Comparison of ENCODE assay signal across 1 cellular context in the genomic region with DNA sequence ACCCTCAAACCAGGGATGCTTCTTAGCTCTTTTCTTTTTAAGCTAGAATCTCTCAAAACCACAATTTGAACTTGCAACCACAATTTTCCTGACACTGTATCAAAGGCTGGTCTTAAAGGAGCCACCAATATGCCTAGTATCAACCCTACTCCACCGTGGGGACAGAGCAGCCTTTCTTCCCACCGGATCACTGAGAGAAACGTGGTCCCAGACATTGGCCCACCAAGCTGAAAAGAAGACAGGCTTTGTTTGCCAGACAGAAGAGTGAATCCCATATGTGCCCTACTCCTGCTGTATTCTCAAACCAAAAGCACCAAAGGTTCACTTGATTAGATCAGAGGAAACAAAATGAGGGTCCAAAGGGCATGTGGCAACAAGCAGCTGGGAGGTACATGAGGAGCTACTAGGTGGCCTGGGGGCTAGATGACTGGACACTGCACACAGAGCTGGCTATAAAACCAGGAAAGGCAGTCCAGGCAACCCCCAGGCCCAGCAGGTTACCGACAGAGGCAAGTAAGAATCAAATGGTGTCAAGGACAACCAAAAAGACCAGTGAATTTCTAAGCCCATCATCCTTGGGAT.
TF ChIP-seq lines count a peak whose summit lies in the region.

No MANE protein-coding gene starts in this region.

TF ChIP-seq in SK-N-SH treated with all-trans-retinoic acid at 6 μM for 48 hours, 23 proteins besides CTCF, POLR2A, EP300 and RAD21 (continued from another document):
- TF ChIP-seq, protein P1, sequence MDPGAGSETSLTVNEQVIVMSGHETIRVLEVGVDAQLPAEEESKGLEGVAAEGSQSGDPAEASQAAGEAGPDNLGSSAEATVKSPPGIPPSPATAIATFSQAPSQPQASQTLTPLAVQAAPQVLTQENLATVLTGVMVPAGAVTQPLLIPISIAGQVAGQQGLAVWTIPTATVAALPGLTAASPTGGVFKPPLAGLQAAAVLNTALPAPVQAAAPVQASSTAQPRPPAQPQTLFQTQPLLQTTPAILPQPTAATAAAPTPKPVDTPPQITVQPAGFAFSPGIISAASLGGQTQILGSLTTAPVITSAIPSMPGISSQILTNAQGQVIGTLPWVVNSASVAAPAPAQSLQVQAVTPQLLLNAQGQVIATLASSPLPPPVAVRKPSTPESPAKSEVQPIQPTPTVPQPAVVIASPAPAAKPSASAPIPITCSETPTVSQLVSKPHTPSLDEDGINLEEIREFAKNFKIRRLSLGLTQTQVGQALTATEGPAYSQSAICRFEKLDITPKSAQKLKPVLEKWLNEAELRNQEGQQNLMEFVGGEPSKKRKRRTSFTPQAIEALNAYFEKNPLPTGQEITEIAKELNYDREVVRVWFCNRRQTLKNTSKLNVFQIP (CRISPR knock-in tag; IDR thresholded peaks at IDR 0.05; ENCODE audit: borderline replicate concordance, low read depth): no peak
- TF ChIP-seq TOX (CRISPR knock-in tag; IDR thresholded peaks at IDR 0.05; ENCODE audit: borderline replicate concordance) (no peak), TCF4 (CRISPR knock-in tag; IDR thresholded peaks at IDR 0.05; ENCODE audit: borderline replicate concordance) (no peak)
TF ChIP-seq in SK-N-SH treated with all-trans-retinoic acid at 6 μM for 48 hours: peak in this region for 0.
